Comparison of ENCODE assay signal across 8 cellular contexts in genomic region chr12:47356129-47356622, GRCh38.
A peak's percentile ranks its signal among the peaks of the same experiment; 100 is the strongest.
DNase-seq lines count a peak whose midpoint lies in the region; ATAC-seq and TF ChIP-seq lines count a peak whose summit lies in the region.

No MANE protein-coding gene starts in this region.

- H3K9ac ChIP-seq in BLaER1 (peak overlapping the region; percentile 2; the same call in 1 of the 2 replicates), adipocyte (ENCODE audit: low read length) (no peak overlapping the region)

- ATAC-seq in GM19397 (IDR thresholded peaks at IDR 0.05; ENCODE audit: unreplicated experiment) (peak; percentile 78), HG03442 (IDR thresholded peaks at IDR 0.05; ENCODE audit: unreplicated experiment) (peak; percentile 80), upper lobe of left lung (ENCODE audit: low FRiP score in 2 of 2) (peak in 1 of 2 donors; percentile 71)

- peaks cover 38% of the 10 kb centered on the region for H3K4me1 ChIP-seq in BLaER1
- peaks cover 10% of the 10 kb centered on the region for H3K4me1 ChIP-seq in adipocyte (ENCODE audit: control insufficient read depth, insufficient read depth, low read length)
- H3K4me1 ChIP-seq in upper lobe of left lung, result peaks cover 7 to 11% (median 8%) of the 10 kb centered on the region in 4 donors
- H3K4me1 ChIP-seq in BE2C, result no peaks in the 10 kb centered on the region
- no peaks in the 10 kb centered on the region for H3K4me1 ChIP-seq in testis

- TF ChIP-seq CTCF in upper lobe of left lung (IDR thresholded peaks at IDR 0.05) (no peak), BE2C (IDR thresholded peaks at IDR 0.05; ENCODE audit: low read depth, low read length) (no peak), testis (IDR thresholded peaks at IDR 0.05) (no peak)

- peak; percentile 24 for DNase-seq in adipocyte (ENCODE audit: low read depth)
- DNase-seq in upper lobe of left lung, result no peak
- no peak for DNase-seq in BE2C
- no peak for DNase-seq in T-helper 9 cell
- DNase-seq in testis, result no peak

- H3K27ac ChIP-seq in BLaER1 (0 out of 2 replicates have a peak overlapping the region, but pooled peaks have one; percentile 16), upper lobe of left lung (peak overlapping the region; percentile 24 to 68 (median 56)), testis (no peak overlapping the region)

- no peak for TF ChIP-seq EP300 in upper lobe of left lung (IDR thresholded peaks at IDR 0.05)

- H3K4me3 ChIP-seq in BLaER1, result no peak overlapping the region
- no peak overlapping the region for H3K4me3 ChIP-seq in adipocyte (ENCODE audit: low read length)
- no peak overlapping the region for H3K4me3 ChIP-seq in upper lobe of left lung
- no peak overlapping the region for H3K4me3 ChIP-seq in BE2C (ENCODE audit: low read depth, low read length)
- H3K4me3 ChIP-seq in testis, result no peak overlapping the region

- H3K9me3 ChIP-seq in BLaER1, result peaks cover 21% of the 10 kb centered on the region
- no peaks in the 10 kb centered on the region for H3K9me3 ChIP-seq in adipocyte (ENCODE audit: control insufficient read depth, low read length)
- H3K9me3 ChIP-seq in upper lobe of left lung, result no peaks in the 10 kb centered on the region
- no peaks in the 10 kb centered on the region for H3K9me3 ChIP-seq in BE2C
- H3K9me3 ChIP-seq in testis, result no peaks in the 10 kb centered on the region

- no peak for TF ChIP-seq POLR2A in upper lobe of left lung (IDR thresholded peaks at IDR 0.05)
- no peak for TF ChIP-seq POLR2A in testis (IDR thresholded peaks at IDR 0.05)

- no peaks in the 10 kb centered on the region for H4K20me1 ChIP-seq in BLaER1

- H3K4me2 ChIP-seq in BLaER1, result peak overlapping the region; percentile 57

- no peaks in the 10 kb centered on the region for H3K27me3 ChIP-seq in BLaER1
- no peaks in the 10 kb centered on the region for H3K27me3 ChIP-seq in adipocyte (replicated peaks; ENCODE audit: control insufficient read depth, insufficient read depth, low read length)
- H3K27me3 ChIP-seq in upper lobe of left lung, result no peaks in the 10 kb centered on the region
- H3K27me3 ChIP-seq in BE2C, result no peaks in the 10 kb centered on the region
- no peaks in the 10 kb centered on the region for H3K27me3 ChIP-seq in testis

- H3K36me3 ChIP-seq in BLaER1 (no peaks in the 10 kb centered on the region), adipocyte (ENCODE audit: control insufficient read depth, insufficient read depth, low read length, severe bottlenecking) (no peaks in the 10 kb centered on the region), upper lobe of left lung (no peaks in the 10 kb centered on the region), BE2C (no peaks in the 10 kb centered on the region), testis (ENCODE audit: low read depth, missing control alignments) (no peaks in the 10 kb centered on the region)

- 49 to 51% methylated on average over 3 of the region's 3 CpGs for WGBS in upper lobe of left lung, 2 donors
- 76 to 78% methylated on average over 3 of the region's 3 CpGs for WGBS in testis, 2 donors

- intact Hi-C loops in testis (cut with DNase I; ENCODE audit: low total_unique reads), result no loop called here

Comparison
In these comparisons a context has a peak if more than half of its experiments do, and no peak if none do; other contexts are left out.
1. H3K27ac ChIP-seq: peak in BLaER1 (single experiment) and upper lobe of left lung (4 of 4); none in testis (0 of 2).